In the genomic region with DNA sequence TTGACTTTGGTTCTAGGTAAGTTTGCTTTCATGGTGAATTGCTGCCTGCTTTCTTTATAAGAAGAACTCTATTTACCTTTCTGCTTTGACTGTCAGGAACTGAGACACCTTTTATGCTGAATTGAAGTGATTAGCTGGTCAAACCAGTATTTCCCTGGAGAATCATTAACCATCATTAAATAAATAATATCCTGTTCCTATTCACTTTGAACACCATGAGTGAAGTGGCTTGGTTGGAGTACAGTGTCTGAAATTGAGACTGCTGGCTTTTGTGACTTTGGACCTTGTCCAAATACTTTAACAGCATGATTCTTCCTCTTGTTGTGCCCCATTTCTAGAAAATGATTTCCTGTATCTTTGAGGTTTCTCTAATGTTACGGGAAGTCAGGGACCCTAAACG, we compare ENCODE assay signal across 14 cellular contexts. TPM values are rescaled to one million over a fixed set of nuclear protein-coding genes. Genes with fewer than 3 reads are reported as not detected.
DNase-seq lines count a peak whose midpoint lies in the region; ATAC-seq and TF ChIP-seq lines count a peak whose summit lies in the region.
"Had no signal": no experiment of that assay in that cellular context is flagged by ENCODE, and none has a peak within 500 bp of the region (broad histone marks: within the 10 kb centered on the region; RNA-seq: fewer than 3 reads in every experiment).

No MANE protein-coding gene starts in this region.

- no peaks in the 10 kb centered on the region for H3K27me3 ChIP-seq in PC-3 (ENCODE audit: low read length)
- no peaks in the 10 kb centered on the region for H3K27me3 ChIP-seq in lower lobe of right lung (ENCODE audit: low read depth)

- H3K4me3 ChIP-seq in PC-3 (ENCODE audit: low read length) (no peak overlapping the region), lower lobe of right lung (no peak overlapping the region)

- peak overlapping the region; percentile 51 for H3K4me2 ChIP-seq in PC-3 (ENCODE audit: low read length)

- H3K9me3 ChIP-seq in PC-3 (ENCODE audit: low read length), result no peaks in the 10 kb centered on the region
- no peaks in the 10 kb centered on the region for H3K9me3 ChIP-seq in lower lobe of right lung

- POLR2A ChIA-PET in PC-3 (lab: Charles Lee; ENCODE audit: unreplicated experiment), result interaction anchor here (0.6 kb wide), 1 partner anchor 12 kb away, joined by 8 read pairs; no protein-coding TSS in a partner anchor

- H2AFZ ChIP-seq in PC-3 (ENCODE audit: low read length), result no peak overlapping the region

- no peak overlapping the region for H3K9ac ChIP-seq in PC-3 (ENCODE audit: low read length)

- peaks cover 11% of the 10 kb centered on the region for H3K4me1 ChIP-seq in PC-3 (ENCODE audit: insufficient read depth, low read length)
- H3K4me1 ChIP-seq in lower lobe of right lung, result peaks cover 19% of the 10 kb centered on the region

- BruUV-seq in PC-3 (replicated peaks; lab: Mats Ljungman, UMichigan), result no TSS peak

- peak; percentile 27; the same call in 1 of the 2 replicates for ATAC-seq in PC-3
- ATAC-seq in lower lobe of right lung, result peak; percentile 47 to 54
- ATAC-seq in GM19324 (IDR thresholded peaks at IDR 0.05; ENCODE audit: low FRiP score, unreplicated experiment), result no peak
- ATAC-seq in HG03457 (IDR thresholded peaks at IDR 0.05; ENCODE audit: unreplicated experiment), result no peak
- ATAC-seq: naive thymus-derived CD4-positive, alpha-beta T cell; right cardiac atrium had no signal

- H3K9me2 ChIP-seq in PC-3 (replicated peaks; ENCODE audit: low read length), result no peaks in the 10 kb centered on the region

- H4K20me1 ChIP-seq in PC-3 (ENCODE audit: low read length), result no peaks in the 10 kb centered on the region

- no peaks in the 10 kb centered on the region for H3F3A ChIP-seq in PC-3 (ENCODE audit: low read length, unreplicated experiment)

- H3K36me3 ChIP-seq in PC-3 (ENCODE audit: low read depth, low read length) (no peaks in the 10 kb centered on the region), lower lobe of right lung (no peaks in the 10 kb centered on the region)

- H3K27ac ChIP-seq in PC-3 (ENCODE audit: low read length) (peak overlapping the region; percentile 35; the same call in 1 of the 2 replicates), lower lobe of right lung (peak overlapping the region; percentile 28)

- H3K79me2 ChIP-seq in PC-3 (ENCODE audit: low read length), result no peaks in the 10 kb centered on the region

- TF ChIP-seq CTCF in PC-3 (conservative IDR thresholded peaks at IDR 0.05; ENCODE audit: low read depth, low read length) (no peak), lower lobe of right lung (IDR thresholded peaks at IDR 0.05) (no peak)

- intact Hi-C loops in PC-3 (cut with micrococcal nuclease), result no loop called here
- intact Hi-C loops in lower lobe of right lung (cut with DNase I), result no loop called here

- CTCF ChIA-PET in PC-3 (lab: Charles Lee), result no interaction called here

- peak; percentile 51 for DNase-seq in COLO668 (lab: John Stamatoyannopoulos, UW; ENCODE audit: unreplicated experiment)
- DNase-seq in NCI-H128 (lab: John Stamatoyannopoulos, UW; ENCODE audit: unreplicated experiment), result peak; percentile 17
- DNase-seq in PC-3, result peak; percentile 75
- DNase-seq in lower lobe of right lung, result no peak
- DNase-seq in HK-2 (ENCODE audit: unreplicated experiment), result no peak
- DNase-seq in cerebellum (ENCODE audit: low spot score), result no peak
- DNase-seq: activated naive CD4-positive, alpha-beta T cell treated with anti-CD3 and anti-CD28 coated beads, Interleukin-2, amount 10 ng/mL, durations not matched to agents 7 days and 5 days; kidney; naive thymus-derived CD4-positive, alpha-beta T cell; right cardiac atrium; stimulated activated CD4-positive, alpha-beta T cell treated with anti-CD3 and anti-CD28 coated beads, Interleukin-4, amount 100 ng/mL, for 1 hour; stimulated activated naive CD4-positive, alpha-beta T cell had no signal

RNA-seq across cellular contexts. Expression of a gene that starts 5.6 kb away (rescaled TPM):
- 19.6 and 31.6 TPM in 2 replicates for total RNA-seq in PC-3 (2014; rRNA removed)
- total RNA-seq in lower lobe of right lung, result 26.2 TPM
- total RNA-seq in cerebellum, result 21.1 TPM

RNA-seq across cellular contexts. Expression of a gene that starts 21.9 kb away (rescaled TPM):
- 18.3 and 22.6 TPM in 2 replicates for total RNA-seq in PC-3 (2014; rRNA removed)
- 32.5 TPM for total RNA-seq in lower lobe of right lung
- 68.2 TPM for total RNA-seq in cerebellum

RNA-seq across cellular contexts. Expression of a gene that starts 57.5 kb away (rescaled TPM):
- 34.3 and 38.5 TPM in 2 replicates for total RNA-seq in PC-3 (2014; rRNA removed)
- 71.0 TPM for total RNA-seq in lower lobe of right lung
- 25.5 TPM for total RNA-seq in cerebellum

Comparison
In these comparisons a context has a peak if more than half of its experiments do, and no peak if none do; other contexts are left out.
1. DNase-seq: peak in COLO668 (single experiment), NCI-H128 (single experiment) and PC-3 (single experiment); none in lower lobe of right lung (single experiment), HK-2 (single experiment) and cerebellum (single experiment).
2. ATAC-seq: peak in PC-3 (single experiment) and lower lobe of right lung (2 of 2); none in GM19324 (single experiment) and HG03457 (single experiment).